In genomic region chr5:43068037-43068436, GRCh38 we compare ENCODE assay signal across 8 cellular contexts. TPM values are rescaled to one million over a fixed set of nuclear protein-coding genes. Genes with fewer than 3 reads are reported as not detected.
A peak's percentile ranks its signal among the peaks of the same experiment; 100 is the strongest.
DNase-seq lines count a peak whose midpoint lies in the region; ATAC-seq and TF ChIP-seq lines count a peak whose summit lies in the region.

No MANE protein-coding gene starts in this region.

- CTCF ChIA-PET in activated CD8-positive, alpha-beta T cell treated with anti-CD3 and anti-CD28 coated beads for 36 hours (lab: Charles Lee) = interaction anchor here (1.1 to 2.4 kb wide), 11 partner anchors 18 to 321 kb away, joined by 3 to 11 read pairs (median 4); no protein-coding TSS in a partner anchor

- H3K4me1 Mint-ChIP-seq in HFFc6 (ENCODE audit: low read depth) = peaks cover 59% of the 10 kb centered on the region
- peaks cover 34% of the 10 kb centered on the region for H3K4me1 Mint-ChIP-seq in activated CD8-positive, alpha-beta T cell treated with anti-CD3 and anti-CD28 coated beads for 36 hours (ENCODE audit: low read depth)
- peaks cover 49% of the 10 kb centered on the region for H3K4me1 Mint-ChIP-seq in stimulated activated memory B cell treated with anti-CD40 and anti-IgM and Interleukin-4, amounts not matched to agents 10 μg/mL and 1 μg/mL and 100 μg/mL, for 72 hours

- intact Hi-C loops in activated CD8-positive, alpha-beta T cell treated with anti-CD3 and anti-CD28 coated beads for 36 hours (cut with micrococcal nuclease) = loop anchor here (5.0 to 10.0 kb wide), 2 partner anchors 244 to 417 kb away; partner anchors contain the start of genes HMGCS1 and TMEM267

- no peak for DNase-seq in HFFc6
- DNase-seq in activated CD8-positive, alpha-beta T cell treated with anti-CD3 and anti-CD28 coated beads for 36 hours = no peak
- DNase-seq in C1 segment of cervical spinal cord (lab: John Stamatoyannopoulos, UW) = no peak
- DNase-seq in GM20000 (ENCODE audit: low spot score) = no peak
- DNase-seq in COLO668 (lab: John Stamatoyannopoulos, UW; ENCODE audit: unreplicated experiment) = no peak

- POLR2A ChIA-PET in activated CD8-positive, alpha-beta T cell treated with anti-CD3 and anti-CD28 coated beads for 36 hours (lab: Charles Lee) = interaction anchor here (1.1 to 5.5 kb wide), 9 partner anchors 28 to 416 kb away, joined by 3 to 131 read pairs (median 10); partner anchors contain the start of genes ANXA2R and TMEM267

- H3K27ac Mint-ChIP-seq in HFFc6 = peak overlapping the region; percentile 98
- H3K27ac Mint-ChIP-seq in activated CD8-positive, alpha-beta T cell treated with anti-CD3 and anti-CD28 coated beads for 36 hours = peak overlapping the region; percentile 99
- peak overlapping the region; percentile 98 for H3K27ac Mint-ChIP-seq in stimulated activated memory B cell treated with anti-CD40 and anti-IgM and Interleukin-4, amounts not matched to agents 10 μg/mL and 1 μg/mL and 100 μg/mL, for 72 hours

- TF ChIP-seq CTCF in HFFc6 (IDR thresholded peaks at IDR 0.05) (no peak), GM20000 (IDR thresholded peaks at IDR 0.05; ENCODE audit: extremely low read depth, missing control alignments) (no peak)
- TF ChIP-seq CTCF in activated CD8-positive, alpha-beta T cell treated with anti-CD3 and anti-CD28 coated beads for 36 hours (IDR thresholded peaks at IDR 0.05) = no peak

- peak overlapping the region; percentile 95 for H3K4me3 Mint-ChIP-seq in HFFc6
- peak overlapping the region; percentile 99 for H3K4me3 Mint-ChIP-seq in activated CD8-positive, alpha-beta T cell treated with anti-CD3 and anti-CD28 coated beads for 36 hours
- peak overlapping the region; percentile 98 for H3K4me3 Mint-ChIP-seq in stimulated activated memory B cell treated with anti-CD40 and anti-IgM and Interleukin-4, amounts not matched to agents 10 μg/mL and 1 μg/mL and 100 μg/mL, for 72 hours

- peaks cover 4% of the 10 kb centered on the region for H3K27me3 Mint-ChIP-seq in HFFc6 (ENCODE audit: insufficient read depth)
- no peaks in the 10 kb centered on the region for H3K27me3 Mint-ChIP-seq in activated CD8-positive, alpha-beta T cell treated with anti-CD3 and anti-CD28 coated beads for 36 hours
- H3K27me3 Mint-ChIP-seq in stimulated activated memory B cell treated with anti-CD40 and anti-IgM and Interleukin-4, amounts not matched to agents 10 μg/mL and 1 μg/mL and 100 μg/mL, for 72 hours = no peaks in the 10 kb centered on the region

- ATAC-seq in activated CD8-positive, alpha-beta T cell treated with anti-CD3 and anti-CD28 coated beads for 36 hours = no peak
- no peak for ATAC-seq in stimulated activated memory B cell treated with anti-CD40 and anti-IgM and Interleukin-4, amounts not matched to agents 10 μg/mL and 1 μg/mL and 100 μg/mL, for 72 hours
- no peak for ATAC-seq in GM18861 (IDR thresholded peaks at IDR 0.05; ENCODE audit: unreplicated experiment)

- peak overlapping the region; percentile 92; the same call in 1 of the 2 replicates for H3K4me3 ChIP-seq in iPS-18c (ENCODE audit: insufficient read depth, low read depth, low read length)

- no peaks in the 10 kb centered on the region for H3K9me3 ChIP-seq in iPS-18c (ENCODE audit: control insufficient read depth, insufficient read depth, low read length)

- H3K9me3 Mint-ChIP-seq in HFFc6 = no peaks in the 10 kb centered on the region
- H3K9me3 Mint-ChIP-seq in activated CD8-positive, alpha-beta T cell treated with anti-CD3 and anti-CD28 coated beads for 36 hours = no peaks in the 10 kb centered on the region
- no peaks in the 10 kb centered on the region for H3K9me3 Mint-ChIP-seq in stimulated activated memory B cell treated with anti-CD40 and anti-IgM and Interleukin-4, amounts not matched to agents 10 μg/mL and 1 μg/mL and 100 μg/mL, for 72 hours

- peaks cover 45% of the 10 kb centered on the region for H3K36me3 Mint-ChIP-seq in HFFc6 (ENCODE audit: low read depth)
- peaks cover 31% of the 10 kb centered on the region for H3K36me3 Mint-ChIP-seq in activated CD8-positive, alpha-beta T cell treated with anti-CD3 and anti-CD28 coated beads for 36 hours (ENCODE audit: low read depth)
- H3K36me3 Mint-ChIP-seq in stimulated activated memory B cell treated with anti-CD40 and anti-IgM and Interleukin-4, amounts not matched to agents 10 μg/mL and 1 μg/mL and 100 μg/mL, for 72 hours = peaks cover 32% of the 10 kb centered on the region

RNA-seq across cellular contexts. Expression of gene ANXA2R, which starts 27.9 kb away (rescaled TPM):
- 1 to 10 TPM in 3 of 6 experiments, under 1 TPM in 3; 0.85 to 1.5 (median 1.1) TPM for total RNA-seq in HFFc6 (2021; fragmentation: NEBNext Ultra II Directional; extraction: Animal tissue kit (Norgen Biotek cat#: 25700))
- 10 to 100 TPM in 1 of 2 experiments, 1 to 10 TPM in 1; 8.0 to 10.4 TPM for total RNA-seq in activated CD8-positive, alpha-beta T cell treated with anti-CD3 and anti-CD28 coated beads for 36 hours

RNA-seq across cellular contexts. Expression of gene ZNF131, which starts 52.7 kb away (rescaled TPM):
- 10 to 100 TPM; 29.1 to 34.3 (median 31.8) TPM for total RNA-seq in HFFc6 (2021; fragmentation: NEBNext Ultra II Directional; extraction: Animal tissue kit (Norgen Biotek cat#: 25700))
- total RNA-seq in activated CD8-positive, alpha-beta T cell treated with anti-CD3 and anti-CD28 coated beads for 36 hours = 10 to 100 TPM; 34.8 to 36.6 TPM
